Comparison of ENCODE assay signal across 1 cellular context in the genomic region with DNA sequence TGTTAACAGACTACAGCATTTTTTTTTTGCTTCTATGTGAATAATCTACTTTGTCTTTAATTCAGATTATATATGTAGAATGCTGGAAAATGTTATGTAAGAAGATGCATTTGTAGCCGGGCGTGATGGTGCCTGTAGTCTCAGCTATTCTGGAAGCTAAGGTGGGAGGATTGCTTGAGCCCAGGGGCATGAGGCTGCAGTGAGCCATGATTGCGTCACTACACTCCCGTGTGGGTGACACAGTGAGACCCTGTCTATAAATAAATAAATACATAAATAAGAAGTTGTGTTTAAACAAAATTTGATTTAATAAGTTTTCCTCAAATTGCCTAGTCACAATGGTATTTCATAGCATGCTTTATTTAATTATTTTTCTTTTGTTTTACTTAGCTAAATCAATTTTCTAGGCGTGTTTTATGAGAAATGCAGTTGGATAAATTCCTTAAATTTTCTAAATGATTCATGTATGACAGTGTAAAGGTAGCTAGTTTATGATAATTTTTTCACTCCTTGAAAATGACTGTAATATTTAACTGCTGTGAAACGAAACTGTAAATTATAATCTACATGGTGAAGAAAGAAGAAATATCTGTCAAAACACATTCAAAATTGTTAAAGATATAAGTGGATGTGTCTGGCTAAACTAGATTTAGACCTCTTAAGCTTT.
TF ChIP-seq lines count a peak whose summit lies in the region.

No MANE protein-coding gene starts in this region.

TF ChIP-seq in A549, 52 proteins besides CTCF, POLR2A, EP300 and RAD21 (continued from another document):
- no peak for TF ChIP-seq BHLHE40 (IDR thresholded peaks at IDR 0.05; ENCODE audit: low read depth, low read length)
TF ChIP-seq in A549: peak in this region for 1.
